In genomic region chr2:148602918-148603561, GRCh38 we compare ENCODE assay signal across 13 cellular contexts. TPM values are rescaled to one million over a fixed set of nuclear protein-coding genes. Genes with fewer than 3 reads are reported as not detected.
DNase-seq lines count a peak whose midpoint lies in the region; ATAC-seq, FAIRE-seq and TF ChIP-seq lines count a peak whose summit lies in the region.
"Had no signal": no experiment of that assay in that cellular context is flagged by ENCODE, and none has a peak within 500 bp of the region (broad histone marks: within the 10 kb centered on the region; RNA-seq: fewer than 3 reads in every experiment).

No MANE protein-coding gene starts in this region.

- H3K4me1 Mint-ChIP-seq in activated T-cell treated with anti-CD3 and anti-CD28 coated beads, Interleukin-2, amount 50 U/mL, for 72 hours (ENCODE audit: low read depth) = peaks cover 27% of the 10 kb centered on the region

- H3K4me3 Mint-ChIP-seq in activated T-cell treated with anti-CD3 and anti-CD28 coated beads, Interleukin-2, amount 50 U/mL, for 72 hours = peak overlapping the region; percentile 46 to 49

- no peaks in the 10 kb centered on the region for H3K4me1 ChIP-seq in body of pancreas

- H3K27me3 ChIP-seq in body of pancreas = no peaks in the 10 kb centered on the region

- no peak overlapping the region for H3K27ac ChIP-seq in body of pancreas

- TF ChIP-seq CTCF in GM12865 (IDR thresholded peaks at IDR 0.05; ENCODE audit: insufficient read depth, low read depth, low read length, missing control alignments) (no peak), body of pancreas (IDR thresholded peaks at IDR 0.05) (no peak)

- H3K9me3 ChIP-seq in body of pancreas = no peaks in the 10 kb centered on the region

- peaks cover 3 to 12% of the 10 kb centered on the region in 2 donors for H3K9me3 Mint-ChIP-seq in activated T-cell treated with anti-CD3 and anti-CD28 coated beads, Interleukin-2, amount 50 U/mL, for 72 hours

- no peaks in the 10 kb centered on the region for H3K36me3 ChIP-seq in body of pancreas (replicated peaks in 1 of 2; ENCODE audit: insufficient read depth in 1 of 2, low read depth in 2 of 2)

- DNase-seq in GM12865 (ENCODE audit: low read depth) (peak; percentile 36), GM12892 (ENCODE audit: insufficient read length) (no peak), GM19240 (ENCODE audit: insufficient read length, low spot score) (no peak), body of pancreas (no peak)
- no peak for DNase-seq in activated T-cell treated with anti-CD3 and anti-CD28 coated beads, Interleukin-2, amount 50 U/mL, for 72 hours
- DNase-seq: CD4-positive, alpha-beta memory T cell; mesendoderm; NCI-H1417 treated with DMSO at 0.1 percent for 48 hours; NCI-H510A treated with DMSO at 0.1 percent for 48 hours; substantia nigra had no signal

- no peak for TF ChIP-seq POLR2A in GM12892 (IDR thresholded peaks at IDR 0.05; ENCODE audit: low read depth, low read length)
- TF ChIP-seq POLR2A in body of pancreas (IDR thresholded peaks at IDR 0.05) = no peak

- H3K4me3 ChIP-seq in GM12865 (ENCODE audit: low read depth, low read length) (no peak overlapping the region), body of pancreas (no peak overlapping the region)

- H3K36me3 Mint-ChIP-seq in activated T-cell treated with anti-CD3 and anti-CD28 coated beads, Interleukin-2, amount 50 U/mL, for 72 hours (ENCODE audit: insufficient read depth in 2 of 2) = peaks cover 6 to 9% of the 10 kb centered on the region in 2 donors

- ATAC-seq in GM18858 (IDR thresholded peaks at IDR 0.05; ENCODE audit: unreplicated experiment) (peak; percentile 5), HG02852 (IDR thresholded peaks at IDR 0.05; ENCODE audit: unreplicated experiment) (peak; percentile 25), body of pancreas (no peak)
- peak in 1 of 2 donors; percentile 54 for ATAC-seq in activated T-cell treated with anti-CD3 and anti-CD28 coated beads, Interleukin-2, amount 50 U/mL, for 72 hours (replicated peaks in 1 of 2)

- WGBS in body of pancreas, 2 donors = 72 to 79% methylated on average over 10 of the region's 10 CpGs

- intact Hi-C loops in body of pancreas (cut with DNase I) = no loop called here

- H3K27ac Mint-ChIP-seq in activated T-cell treated with anti-CD3 and anti-CD28 coated beads, Interleukin-2, amount 50 U/mL, for 72 hours = peak overlapping the region; percentile 58
- H3K27ac Mint-ChIP-seq: CD4-positive, alpha-beta memory T cell had no signal

- peaks cover 25% of the 10 kb centered on the region for H3K27me3 Mint-ChIP-seq in activated T-cell treated with anti-CD3 and anti-CD28 coated beads, Interleukin-2, amount 50 U/mL, for 72 hours (ENCODE audit: low read depth)

- FAIRE-seq in GM12892 (lab: Jason Lieb, UNC) = no peak
- FAIRE-seq: colon had no signal

RNA-seq across cellular contexts. Expression of gene EPC2, which starts 41.5 kb away (rescaled TPM):
- 10 to 100 TPM; 33.2 to 37.2 TPM for total RNA-seq in activated T-cell treated with anti-CD3 and anti-CD28 coated beads, Interleukin-2, amount 50 U/mL, for 72 hours
- 8.1 TPM for polyA plus RNA-seq in GM12892 (2012; ENCODE audit: missing spikeins)
- total RNA-seq in body of pancreas = 10 to 100 TPM; 19.2 to 21.1 TPM
